Comparison of ENCODE assay signal across 27 cellular contexts in the genomic region with DNA sequence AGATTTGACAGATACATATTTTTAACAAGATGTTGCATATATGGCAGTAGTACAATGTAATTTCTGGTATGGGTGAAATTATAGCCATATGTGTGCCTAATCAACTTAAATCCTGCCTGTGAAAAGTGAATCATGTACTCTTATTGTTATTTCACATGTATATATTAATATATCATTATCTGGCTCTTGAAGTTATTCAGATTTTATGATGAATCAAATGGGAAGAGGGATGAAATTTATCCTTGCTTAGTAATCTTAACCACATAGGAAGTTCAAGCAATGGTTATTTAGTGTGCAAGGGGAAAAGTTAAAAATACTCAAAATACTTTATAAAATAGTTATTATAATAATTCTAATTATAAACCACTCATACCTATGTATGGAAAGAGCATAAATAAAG.
"Had no signal": no experiment of that assay in that cellular context is flagged by ENCODE, and none has a peak within 500 bp of the region (broad histone marks: within the 10 kb centered on the region; RNA-seq: fewer than 3 reads in every experiment).

No MANE protein-coding gene starts in this region.

- DNase-seq: activated CD4-positive, alpha-beta T cell treated with anti-CD3 and anti-CD28 coated beads for 48 hours; activated CD4-positive, alpha-beta T cell treated with anti-CD3 and anti-CD28 coated beads, Interleukin-2, amount 50 U/mL, for 48 hours; activated CD8-positive, alpha-beta memory T cell treated with anti-CD3 and anti-CD28 coated beads, Interleukin-2, amount 50 U/mL, for 48 hours; activated gamma-delta T cell; activated naive CD4-positive, alpha-beta T cell treated with anti-CD3 and anti-CD28 coated beads, Interleukin-2, amount 10 ng/mL, durations not matched to agents 7 days and 5 days; activated naive CD8-positive, alpha-beta T cell treated with anti-CD3 and anti-CD28 coated beads, Interleukin-2, amount 10 ng/mL, durations not matched to agents 7 days and 5 days; activated T-cell treated with anti-CD3 and anti-CD28 coated beads, Interleukin-2, amount 50 U/mL, for 24 hours; caudate nucleus; cortex of kidney; effector memory CD8-positive, alpha-beta T cell; erythroblast; foreskin melanocyte; heart right ventricle; left ventricle myocardium inferior; mesendoderm; natural killer cell; occipital lobe; spleen; stimulated activated naive CD4-positive, alpha-beta T cell treated with Interleukin-2 at 50 U/mL for 16 hours; T-helper 9 cell; testis; uterus had no signal

- H3K4me3 ChIP-seq: ascending aorta, heart right ventricle, left ventricle myocardium inferior, lung, neural progenitor cell, right atrium auricular region, spleen, testis, uterus had no signal

- H3K36me3 ChIP-seq: ascending aorta, heart right ventricle, left ventricle myocardium inferior, neural progenitor cell, right atrium auricular region, spleen, uterus had no signal

- H3K27me3 ChIP-seq: ascending aorta, heart right ventricle, neural progenitor cell, right atrium auricular region, spleen, testis, uterus had no signal

- H3K4me1 ChIP-seq: ascending aorta, heart right ventricle, left ventricle myocardium inferior, right atrium auricular region, spleen, testis, uterus had no signal

- H3K9me3 ChIP-seq: ascending aorta, heart right ventricle, left ventricle myocardium inferior, right atrium auricular region, spleen, testis, uterus had no signal

- H3K9ac ChIP-seq: neural progenitor cell had no signal

- H3K27ac ChIP-seq: ascending aorta, heart right ventricle, left ventricle myocardium inferior, neural progenitor cell, right atrium auricular region, spleen, testis, uterus, VCaP had no signal
